1 cellular context compared by ENCODE assay signal in genomic region chr12:52207895-52208294, GRCh38.
TF ChIP-seq lines count a peak whose summit lies in the region.

No MANE protein-coding gene starts in this region.

TF ChIP-seq in HEK293, 187 proteins besides CTCF, POLR2A, EP300 and RAD21 (continued from another document):
- TF ChIP-seq HIC1 (tag by site-specific recombination; IDR thresholded peaks at IDR 0.05) (no peak), ZIC2 (tag by site-specific recombination; IDR thresholded peaks at IDR 0.05) (peak; percentile 86)
